ENCODE assay signal across 10 cellular contexts in genomic region chr14:21039059-21039422, GRCh38. TPM values are rescaled to one million over a fixed set of nuclear protein-coding genes. Genes with fewer than 3 reads are reported as not detected.
DNase-seq lines count a peak whose midpoint lies in the region; ATAC-seq and TF ChIP-seq lines count a peak whose summit lies in the region.
"Had no signal": no experiment of that assay in that cellular context is flagged by ENCODE, and none has a peak within 500 bp of the region (broad histone marks: within the 10 kb centered on the region; RNA-seq: fewer than 3 reads in every experiment).

No MANE protein-coding gene starts in this region.

- H3K36me3 ChIP-seq in SJCRH30: no peaks in the 10 kb centered on the region
- no peaks in the 10 kb centered on the region for H3K36me3 ChIP-seq in osteoblast (ENCODE audit: insufficient read depth, low read length)

- H3K27ac ChIP-seq in SJCRH30 (peak overlapping the region; percentile 67), osteoblast (ENCODE audit: low read depth, low read length) (no peak overlapping the region)
- H3K27ac ChIP-seq: C4-2B had no signal

- in situ Hi-C loops in ACHN (cut with HindIII; ENCODE audit: low pct_ligation_motif_present, low pct_unique_long_range_greater_than_20kb, low sequenced_read_pairs): no loop called here

- H3K27me3 ChIP-seq in SJCRH30 (no peaks in the 10 kb centered on the region), osteoblast (ENCODE audit: insufficient read depth, low read length) (peaks cover 22% of the 10 kb centered on the region)

- H4K20me1 ChIP-seq in osteoblast (ENCODE audit: insufficient read depth, low read length): no peaks in the 10 kb centered on the region

- peak overlapping the region; percentile 10 for H3K4me2 ChIP-seq in osteoblast (ENCODE audit: insufficient read depth, low read length)

- peak overlapping the region; percentile 16 for H2AFZ ChIP-seq in osteoblast (ENCODE audit: low read length)

- no peak for ATAC-seq in GM21367 (IDR thresholded peaks at IDR 0.05; ENCODE audit: unreplicated experiment)
- no peak for ATAC-seq in GM21737 (IDR thresholded peaks at IDR 0.05; ENCODE audit: unreplicated experiment)

- TF ChIP-seq CTCF in osteoblast (IDR thresholded peaks at IDR 0.05; ENCODE audit: extremely low read depth, low read depth, low read length): no peak

- H3K79me2 ChIP-seq in osteoblast (ENCODE audit: insufficient read depth, low read length): no peaks in the 10 kb centered on the region

- DNase-seq in C1 segment of cervical spinal cord (lab: John Stamatoyannopoulos, UW) (peak in 13 of 14 donors; percentile 20 to 83 (median 68)), SJCRH30 (peak; percentile 94 to 96), head of caudate nucleus (peak; percentile 71 to 95 (median 87)), osteoblast (ENCODE audit: insufficient read length, low spot score, missing footprints) (peak; percentile 60), ACHN (no peak), NCI-H526 (lab: John Stamatoyannopoulos, UW) (no peak)

- H3K4me1 ChIP-seq in SJCRH30 (peaks cover 26% of the 10 kb centered on the region), osteoblast (ENCODE audit: insufficient read depth, low read length) (peaks cover 12% of the 10 kb centered on the region)

- H3K9me3 ChIP-seq in SJCRH30 (replicated peaks) (no peaks in the 10 kb centered on the region), osteoblast (ENCODE audit: low read depth, low read length) (no peaks in the 10 kb centered on the region)

- intact Hi-C loops in head of caudate nucleus (cut with DNase I): no loop called here

- H3K4me3 ChIP-seq in SJCRH30: peak overlapping the region; percentile 22
- no peak overlapping the region for H3K4me3 ChIP-seq in osteoblast (ENCODE audit: insufficient read depth, low read length)

RNA-seq across cellular contexts. Expression of gene RNASE7, which starts 3.1 kb away (rescaled TPM):
- not detected in 2 replicates for total RNA-seq in SJCRH30 (2014; rRNA removed; shearing (Covaris generic))
- total RNA-seq in osteoblast: not detected in 2 replicates
- total RNA-seq: T-helper 2 cell treated with Interferon-gamma antibody and Interleukin-4, amounts not matched to agents 100 ng/mL and 5 ng/mL, for 36 hours had no signal

RNA-seq across cellular contexts. Expression of gene RNASE13, which starts 4.4 kb away (rescaled TPM):
- not detected in 2 replicates for total RNA-seq in SJCRH30 (2014; rRNA removed; shearing (Covaris generic))
- total RNA-seq in osteoblast: not detected in 2 replicates
- total RNA-seq: T-helper 2 cell treated with Interferon-gamma antibody and Interleukin-4, amounts not matched to agents 100 ng/mL and 5 ng/mL, for 36 hours had no signal

RNA-seq across cellular contexts. Expression of gene TPPP2, which starts 9.0 kb away (rescaled TPM):
- total RNA-seq in SJCRH30 (2014; rRNA removed; shearing (Covaris generic)): not detected in 2 replicates
- total RNA-seq in osteoblast: not detected in 2 replicates
- total RNA-seq: T-helper 2 cell treated with Interferon-gamma antibody and Interleukin-4, amounts not matched to agents 100 ng/mL and 5 ng/mL, for 36 hours had no signal

RNA-seq across cellular contexts. Expression of gene NDRG2, which starts 14.2 kb away (rescaled TPM):
- total RNA-seq in SJCRH30 (2014; rRNA removed; shearing (Covaris generic)): 4.9 and 5.8 TPM in 2 replicates
- total RNA-seq in osteoblast: under 0.01 TPM in 1 of 2 replicates, not detected in the other

RNA-seq across cellular contexts. Expression of gene RNASE8, which starts 18.6 kb away (rescaled TPM):
- not detected in 2 replicates for total RNA-seq in SJCRH30 (2014; rRNA removed; shearing (Covaris generic))
- total RNA-seq in osteoblast: not detected in 2 replicates
- total RNA-seq: T-helper 2 cell treated with Interferon-gamma antibody and Interleukin-4, amounts not matched to agents 100 ng/mL and 5 ng/mL, for 36 hours had no signal

Comparison
In these comparisons a context has a peak if more than half of its experiments do, and no peak if none do; other contexts are left out.
1. DNase-seq: peak in C1 segment of cervical spinal cord (13 of 14), SJCRH30 (2 of 2), head of caudate nucleus (42 of 42) and osteoblast (single experiment); none in ACHN (single experiment) and NCI-H526 (0 of 2).